1 cellular context compared by ENCODE assay signal in the genomic region with DNA sequence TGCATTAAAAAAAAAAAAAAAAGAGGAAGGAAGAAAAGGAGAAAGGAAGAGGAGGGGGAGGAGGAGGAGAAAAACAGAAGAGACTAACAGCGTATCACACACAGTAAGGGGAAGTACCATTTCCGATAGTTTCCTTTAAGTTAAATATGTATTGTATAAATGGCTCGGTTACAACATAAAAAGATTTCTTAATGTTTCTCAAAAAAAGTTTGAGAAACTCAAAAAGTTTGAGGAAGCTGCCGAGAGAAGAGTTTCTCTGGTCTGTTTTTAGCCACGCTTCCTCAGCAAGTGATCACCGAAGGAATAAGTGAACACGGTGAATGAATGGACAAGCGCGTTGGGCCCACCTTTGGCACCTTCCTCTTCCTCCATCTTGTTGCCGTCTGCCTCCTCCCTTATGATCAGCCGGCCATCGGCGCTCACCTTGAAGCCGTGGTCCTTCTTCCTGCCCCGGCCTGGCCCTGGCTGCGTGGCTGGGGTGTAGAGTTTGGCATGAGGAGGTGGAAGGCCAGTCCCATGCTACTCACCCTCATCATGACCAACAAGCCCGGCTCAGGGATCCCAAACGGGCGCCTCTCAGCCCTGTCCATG.
TF ChIP-seq lines count a peak whose summit lies in the region.

No MANE protein-coding gene starts in this region.

TF ChIP-seq in endothelial cell of umbilical vein, 7 proteins besides CTCF, POLR2A, EP300 and RAD21:
- no peak for TF ChIP-seq POLR2AphosphoS5 (IDR thresholded peaks at IDR 0.05; ENCODE audit: insufficient read depth, low read depth, low read length)
- TF ChIP-seq, protein P1, sequence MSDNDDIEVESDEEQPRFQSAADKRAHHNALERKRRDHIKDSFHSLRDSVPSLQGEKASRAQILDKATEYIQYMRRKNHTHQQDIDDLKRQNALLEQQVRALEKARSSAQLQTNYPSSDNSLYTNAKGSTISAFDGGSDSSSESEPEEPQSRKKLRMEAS (IDR thresholded peaks at IDR 0.05; ENCODE audit: insufficient read depth, insufficient read length), result no peak
- TF ChIP-seq JUN (IDR thresholded peaks at IDR 0.05; ENCODE audit: borderline replicate concordance, insufficient read depth, insufficient read length, low read depth), result no peak
- TF ChIP-seq GATA2 (IDR thresholded peaks at IDR 0.05; ENCODE audit: insufficient read depth, insufficient read length, low read depth, low read length), result no peak
- TF ChIP-seq EZH2 (IDR thresholded peaks at IDR 0.05; ENCODE audit: borderline replicate concordance, low read depth, low read length, severe bottlenecking), result no peak
- no peak for TF ChIP-seq FOS (IDR thresholded peaks at IDR 0.05; ENCODE audit: borderline replicate concordance, insufficient read depth, low read length)
- no peak for TF ChIP-seq MYC (IDR thresholded peaks at IDR 0.05; ENCODE audit: low read depth, low read length)
